ENCODE assay signal across 1 cellular context in genomic region chr14:59483819-59484610, GRCh38.
TF ChIP-seq lines count a peak whose summit lies in the region.

A gene with protein sequence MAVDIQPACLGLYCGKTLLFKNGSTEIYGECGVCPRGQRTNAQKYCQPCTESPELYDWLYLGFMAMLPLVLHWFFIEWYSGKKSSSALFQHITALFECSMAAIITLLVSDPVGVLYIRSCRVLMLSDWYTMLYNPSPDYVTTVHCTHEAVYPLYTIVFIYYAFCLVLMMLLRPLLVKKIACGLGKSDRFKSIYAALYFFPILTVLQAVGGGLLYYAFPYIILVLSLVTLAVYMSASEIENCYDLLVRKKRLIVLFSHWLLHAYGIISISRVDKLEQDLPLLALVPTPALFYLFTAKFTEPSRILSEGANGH (plus strand): TSS chr14:59484517. CDS start chr14:59484590, 73 bp downstream.
Gene L3HYPDH (minus strand): TSS chr14:59484408. CDS start chr14:59484316, 92 bp downstream.

TF ChIP-seq in GM12878, 131 proteins besides CTCF, POLR2A, EP300 and RAD21 (continued from another document and continues in another):
- no peak for TF ChIP-seq E2F8 (IDR thresholded peaks at IDR 0.05; ENCODE audit: low read depth, partially characterized antibody)
- TF ChIP-seq SMAD1 (IDR thresholded peaks at IDR 0.05; ENCODE audit: low read depth, partially characterized antibody): no peak
- TF ChIP-seq BCL11A (IDR thresholded peaks at IDR 0.05; ENCODE audit: low read depth, low read length): no peak
- peak; percentile 74 for TF ChIP-seq USF1 (IDR thresholded peaks at IDR 0.05; ENCODE audit: borderline replicate concordance, extremely low read length, insufficient read depth, low read depth, low read length)
- no peak for TF ChIP-seq SKIL (IDR thresholded peaks at IDR 0.05; ENCODE audit: low read depth, poor library complexity, severe bottlenecking)
- peak; percentile 63; the same call in 1 of the 2 replicates for TF ChIP-seq ZNF24 (IDR thresholded peaks at IDR 0.05)
- TF ChIP-seq BACH1 (IDR thresholded peaks at IDR 0.05; ENCODE audit: borderline replicate concordance): peak; percentile 56; the same call in 1 of the 2 replicates
- TF ChIP-seq MEF2A (IDR thresholded peaks at IDR 0.05; ENCODE audit: insufficient read depth, low read depth, low read length): no peak
- TF ChIP-seq PAX5 (IDR thresholded peaks at IDR 0.05; ENCODE audit: borderline replicate concordance, low read depth, low read length): peak; percentile 46; the same call in 1 of the 2 replicates
- TF ChIP-seq FOXK2 (IDR thresholded peaks at IDR 0.05): no peak
- TF ChIP-seq SIN3A (IDR thresholded peaks at IDR 0.05; ENCODE audit: low read depth, low read length): peak; percentile 68
- peak; percentile 25 to 41; a peak in 2 of 4 replicates for TF ChIP-seq IKZF2 (IDR thresholded peaks at IDR 0.05)
- no peak for TF ChIP-seq NFYA (IDR thresholded peaks at IDR 0.05; ENCODE audit: borderline replicate concordance, low read depth, low read length)
- peak; percentile 92 for TF ChIP-seq MAX (IDR thresholded peaks at IDR 0.05; ENCODE audit: low read depth, low read length)
- TF ChIP-seq CHD2 (IDR thresholded peaks at IDR 0.05; ENCODE audit: borderline replicate concordance, low read depth, low read length): 0 out of 2 replicates have a peak, but pooled peaks have one; percentile 41
- TF ChIP-seq WRNIP1 (IDR thresholded peaks at IDR 0.05; ENCODE audit: borderline replicate concordance, low read depth, low read length): no peak; the same call in 1 of the 2 replicates
- no peak for TF ChIP-seq RFX5 (IDR thresholded peaks at IDR 0.05; ENCODE audit: low read depth, low read length)
- TF ChIP-seq MTA2 (IDR thresholded peaks at IDR 0.05; ENCODE audit: low read depth): peak; percentile 10; the same call in 1 of the 2 replicates
- TF ChIP-seq MYB (IDR thresholded peaks at IDR 0.05; ENCODE audit: borderline replicate concordance, low read depth, low read length): no peak
- TF ChIP-seq, protein P1, sequence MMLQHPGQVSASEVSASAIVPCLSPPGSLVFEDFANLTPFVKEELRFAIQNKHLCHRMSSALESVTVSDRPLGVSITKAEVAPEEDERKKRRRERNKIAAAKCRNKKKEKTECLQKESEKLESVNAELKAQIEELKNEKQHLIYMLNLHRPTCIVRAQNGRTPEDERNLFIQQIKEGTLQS (IDR thresholded peaks at IDR 0.05; ENCODE audit: borderline replicate concordance, extremely low read depth, low read depth, low read length): no peak
- 0 out of 2 replicates have a peak, but pooled peaks have one; percentile 11 for TF ChIP-seq CBX5 (IDR thresholded peaks at IDR 0.05; ENCODE audit: low read depth)
- TF ChIP-seq POLR2AphosphoS2 (IDR thresholded peaks at IDR 0.05; ENCODE audit: low read depth, low read length): 0 out of 2 replicates have a peak, but pooled peaks have one; percentile 25
- no peak for TF ChIP-seq E2F4 (IDR thresholded peaks at IDR 0.05; ENCODE audit: low read depth, low read length)
- no peak for TF ChIP-seq MTA3 (IDR thresholded peaks at IDR 0.05; ENCODE audit: borderline replicate concordance, low read length)
- TF ChIP-seq SREBF1 (IDR thresholded peaks at IDR 0.05; ENCODE audit: low read length): no peak
- no peak for TF ChIP-seq ATF7 (IDR thresholded peaks at IDR 0.05; ENCODE audit: low read depth)
- TF ChIP-seq LARP7 (IDR thresholded peaks at IDR 0.05): peak; percentile 95
- TF ChIP-seq RCOR1 (conservative IDR thresholded peaks at IDR 0.05; ENCODE audit: low read depth, low read length): no peak
- TF ChIP-seq CREB1 (IDR thresholded peaks at IDR 0.05; ENCODE audit: low read depth): no peak; the same call in 1 of the 2 replicates
- TF ChIP-seq EZH2 (IDR thresholded peaks at IDR 0.05; ENCODE audit: borderline replicate concordance, control insufficient read depth, low read depth, low read length): no peak
- peak; percentile 94 for TF ChIP-seq HDGF (IDR thresholded peaks at IDR 0.05)
- TF ChIP-seq SUPT20H (IDR thresholded peaks at IDR 0.05; ENCODE audit: borderline replicate concordance, control insufficient read depth, low read depth, low read length): no peak
- TF ChIP-seq HCFC1 (IDR thresholded peaks at IDR 0.05; ENCODE audit: low read length): peak; percentile 3; the same call in 1 of the 2 replicates
- no peak for TF ChIP-seq FOS (IDR thresholded peaks at IDR 0.05; ENCODE audit: borderline replicate concordance, extremely low read depth, insufficient read length)
- peak; percentile 53 to 86; a peak in 3 of 4 replicates for TF ChIP-seq BHLHE40 (IDR thresholded peaks at IDR 0.05; ENCODE audit: borderline replicate concordance in 1 of 2, low read depth in 2 of 2, low read length in 1 of 2)
- TF ChIP-seq, protein P2, sequence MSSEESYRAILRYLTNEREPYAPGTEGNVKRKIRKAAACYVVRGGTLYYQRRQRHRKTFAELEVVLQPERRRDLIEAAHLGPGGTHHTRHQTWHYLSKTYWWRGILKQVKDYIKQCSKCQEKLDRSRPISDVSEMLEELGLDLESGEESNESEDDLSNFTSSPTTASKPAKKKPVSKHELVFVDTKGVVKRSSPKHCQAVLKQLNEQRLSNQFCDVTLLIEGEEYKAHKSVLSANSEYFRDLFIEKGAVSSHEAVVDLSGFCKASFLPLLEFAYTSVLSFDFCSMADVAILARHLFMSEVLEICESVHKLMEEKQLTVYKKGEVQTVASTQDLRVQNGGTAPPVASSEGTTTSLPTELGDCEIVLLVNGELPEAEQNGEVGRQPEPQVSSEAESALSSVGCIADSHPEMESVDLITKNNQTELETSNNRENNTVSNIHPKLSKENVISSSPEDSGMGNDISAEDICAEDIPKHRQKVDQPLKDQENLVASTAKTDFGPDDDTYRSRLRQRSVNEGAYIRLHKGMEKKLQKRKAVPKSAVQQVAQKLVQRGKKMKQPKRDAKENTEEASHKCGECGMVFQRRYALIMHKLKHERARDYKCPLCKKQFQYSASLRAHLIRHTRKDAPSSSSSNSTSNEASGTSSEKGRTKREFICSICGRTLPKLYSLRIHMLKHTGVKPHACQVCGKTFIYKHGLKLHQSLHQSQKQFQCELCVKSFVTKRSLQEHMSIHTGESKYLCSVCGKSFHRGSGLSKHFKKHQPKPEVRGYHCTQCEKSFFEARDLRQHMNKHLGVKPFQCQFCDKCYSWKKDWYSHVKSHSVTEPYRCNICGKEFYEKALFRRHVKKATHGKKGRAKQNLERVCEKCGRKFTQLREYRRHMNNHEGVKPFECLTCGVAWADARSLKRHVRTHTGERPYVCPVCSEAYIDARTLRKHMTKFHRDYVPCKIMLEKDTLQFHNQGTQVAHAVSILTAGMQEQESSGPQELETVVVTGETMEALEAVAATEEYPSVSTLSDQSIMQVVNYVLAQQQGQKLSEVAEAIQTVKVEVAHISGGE (CRISPR knock-in tag; IDR thresholded peaks at IDR 0.05): no peak
- TF ChIP-seq CHD1 (IDR thresholded peaks at IDR 0.05; ENCODE audit: low read depth, low read length): no peak
- TF ChIP-seq, protein P3, sequence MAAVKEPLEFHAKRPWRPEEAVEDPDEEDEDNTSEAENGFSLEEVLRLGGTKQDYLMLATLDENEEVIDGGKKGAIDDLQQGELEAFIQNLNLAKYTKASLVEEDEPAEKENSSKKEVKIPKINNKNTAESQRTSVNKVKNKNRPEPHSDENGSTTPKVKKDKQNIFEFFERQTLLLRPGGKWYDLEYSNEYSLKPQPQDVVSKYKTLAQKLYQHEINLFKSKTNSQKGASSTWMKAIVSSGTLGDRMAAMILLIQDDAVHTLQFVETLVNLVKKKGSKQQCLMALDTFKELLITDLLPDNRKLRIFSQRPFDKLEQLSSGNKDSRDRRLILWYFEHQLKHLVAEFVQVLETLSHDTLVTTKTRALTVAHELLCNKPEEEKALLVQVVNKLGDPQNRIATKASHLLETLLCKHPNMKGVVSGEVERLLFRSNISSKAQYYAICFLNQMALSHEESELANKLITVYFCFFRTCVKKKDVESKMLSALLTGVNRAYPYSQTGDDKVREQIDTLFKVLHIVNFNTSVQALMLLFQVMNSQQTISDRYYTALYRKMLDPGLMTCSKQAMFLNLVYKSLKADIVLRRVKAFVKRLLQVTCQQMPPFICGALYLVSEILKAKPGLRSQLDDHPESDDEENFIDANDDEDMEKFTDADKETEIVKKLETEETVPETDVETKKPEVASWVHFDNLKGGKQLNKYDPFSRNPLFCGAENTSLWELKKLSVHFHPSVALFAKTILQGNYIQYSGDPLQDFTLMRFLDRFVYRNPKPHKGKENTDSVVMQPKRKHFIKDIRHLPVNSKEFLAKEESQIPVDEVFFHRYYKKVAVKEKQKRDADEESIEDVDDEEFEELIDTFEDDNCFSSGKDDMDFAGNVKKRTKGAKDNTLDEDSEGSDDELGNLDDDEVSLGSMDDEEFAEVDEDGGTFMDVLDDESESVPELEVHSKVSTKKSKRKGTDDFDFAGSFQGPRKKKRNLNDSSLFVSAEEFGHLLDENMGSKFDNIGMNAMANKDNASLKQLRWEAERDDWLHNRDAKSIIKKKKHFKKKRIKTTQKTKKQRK (IDR thresholded peaks at IDR 0.05; ENCODE audit: low read depth, low read length): no peak
- no peak for TF ChIP-seq CHD4 (IDR thresholded peaks at IDR 0.05)
- no peak for TF ChIP-seq NR2C1 (IDR thresholded peaks at IDR 0.05)
- no peak for TF ChIP-seq KAT2A (conservative IDR thresholded peaks at IDR 0.05; ENCODE audit: control insufficient read depth, low read depth, low read length)
- TF ChIP-seq, protein P4, sequence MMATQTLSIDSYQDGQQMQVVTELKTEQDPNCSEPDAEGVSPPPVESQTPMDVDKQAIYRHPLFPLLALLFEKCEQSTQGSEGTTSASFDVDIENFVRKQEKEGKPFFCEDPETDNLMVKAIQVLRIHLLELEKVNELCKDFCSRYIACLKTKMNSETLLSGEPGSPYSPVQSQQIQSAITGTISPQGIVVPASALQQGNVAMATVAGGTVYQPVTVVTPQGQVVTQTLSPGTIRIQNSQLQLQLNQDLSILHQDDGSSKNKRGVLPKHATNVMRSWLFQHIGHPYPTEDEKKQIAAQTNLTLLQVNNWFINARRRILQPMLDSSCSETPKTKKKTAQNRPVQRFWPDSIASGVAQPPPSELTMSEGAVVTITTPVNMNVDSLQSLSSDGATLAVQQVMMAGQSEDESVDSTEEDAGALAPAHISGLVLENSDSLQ (IDR thresholded peaks at IDR 0.05): no peak
- TF ChIP-seq SMARCA5 (IDR thresholded peaks at IDR 0.05): peak; percentile 94; the same call in 1 of the 2 replicates
- TF ChIP-seq CBX3 (IDR thresholded peaks at IDR 0.05; ENCODE audit: borderline replicate concordance, low read depth): no peak
- TF ChIP-seq RBBP5 (conservative IDR thresholded peaks at IDR 0.05): no peak
- TF ChIP-seq, protein P5, sequence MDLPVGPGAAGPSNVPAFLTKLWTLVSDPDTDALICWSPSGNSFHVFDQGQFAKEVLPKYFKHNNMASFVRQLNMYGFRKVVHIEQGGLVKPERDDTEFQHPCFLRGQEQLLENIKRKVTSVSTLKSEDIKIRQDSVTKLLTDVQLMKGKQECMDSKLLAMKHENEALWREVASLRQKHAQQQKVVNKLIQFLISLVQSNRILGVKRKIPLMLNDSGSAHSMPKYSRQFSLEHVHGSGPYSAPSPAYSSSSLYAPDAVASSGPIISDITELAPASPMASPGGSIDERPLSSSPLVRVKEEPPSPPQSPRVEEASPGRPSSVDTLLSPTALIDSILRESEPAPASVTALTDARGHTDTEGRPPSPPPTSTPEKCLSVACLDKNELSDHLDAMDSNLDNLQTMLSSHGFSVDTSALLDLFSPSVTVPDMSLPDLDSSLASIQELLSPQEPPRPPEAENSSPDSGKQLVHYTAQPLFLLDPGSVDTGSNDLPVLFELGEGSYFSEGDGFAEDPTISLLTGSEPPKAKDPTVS (IDR thresholded peaks at IDR 0.05; ENCODE audit: low read depth, low read length): no peak
- no peak for TF ChIP-seq NFXL1 (IDR thresholded peaks at IDR 0.05; ENCODE audit: borderline replicate concordance)
